ENCODE assay signal across 10 cellular contexts in the genomic region with DNA sequence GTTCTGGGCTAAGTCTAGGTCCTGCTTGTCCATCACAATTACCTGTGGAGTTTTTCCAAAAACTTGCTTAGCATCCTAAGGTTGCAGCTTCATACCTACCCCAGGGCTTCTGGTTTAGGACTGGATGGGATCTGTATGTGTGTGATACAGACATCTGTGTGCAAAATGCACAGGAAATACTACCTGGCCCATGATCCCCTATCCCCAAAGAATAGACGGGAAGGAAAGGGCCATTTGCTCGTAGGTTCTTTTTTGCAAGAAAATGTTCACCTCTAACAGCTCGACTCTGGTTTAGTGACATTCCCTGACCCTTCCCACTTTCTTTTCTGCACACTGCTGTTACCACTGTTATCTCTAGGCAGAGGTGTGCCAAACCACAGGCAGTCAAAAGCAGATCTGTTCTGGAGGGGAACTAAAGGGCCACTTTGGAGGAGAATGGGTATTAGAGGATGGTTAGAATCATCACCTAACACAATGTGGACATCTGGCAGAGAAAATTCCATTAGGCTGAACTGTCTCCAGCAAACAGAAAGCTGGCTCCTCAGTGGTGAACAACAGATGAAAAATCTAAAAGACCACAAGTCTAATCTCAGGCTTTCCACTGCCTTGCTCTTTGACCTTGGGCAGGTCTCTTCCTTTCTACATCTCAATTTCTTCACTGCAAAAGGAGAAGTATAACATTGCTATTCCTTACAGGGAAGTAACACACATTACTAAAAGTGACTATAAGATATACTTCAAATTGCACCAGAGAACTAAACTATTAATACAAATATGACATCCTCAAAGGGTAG.
DNase-seq lines count a peak whose midpoint lies in the region; ATAC-seq, FAIRE-seq and TF ChIP-seq lines count a peak whose summit lies in the region.
"Had no signal": no experiment of that assay in that cellular context is flagged by ENCODE, and none has a peak within 500 bp of the region (broad histone marks: within the 10 kb centered on the region; RNA-seq: fewer than 3 reads in every experiment).

No MANE protein-coding gene starts in this region.

- H3K4me1 Mint-ChIP-seq in natural killer cell: peaks cover 42 to 54% of the 10 kb centered on the region in 2 donors
- H3K4me1 Mint-ChIP-seq in natural killer cell treated with Interleukin-12 subunit alpha and Interleukin-12 subunit beta and Interleukin-15 and Interleukin-18, amount 100 ng/mL, for 72 hours (ENCODE audit: low read depth in 2 of 2): peaks cover 39 to 42% of the 10 kb centered on the region in 2 donors

- H3K36me3 ChIP-seq in heart right ventricle (no peaks in the 10 kb centered on the region), HepG2 (replicated peaks in 1 of 2; ENCODE audit: control insufficient read depth in 1 of 2, insufficient read depth in 2 of 2, low read length in 2 of 2) (peaks cover 1 to 3% of the 10 kb centered on the region in 2 experiments; a peak in 3 of 5 replicates)
- no peaks in the 10 kb centered on the region for H3K36me3 ChIP-seq in effector memory CD4-positive, alpha-beta T cell (ENCODE audit: control insufficient read depth, insufficient read depth, low read length)

- no peak overlapping the region for H3K4me2 ChIP-seq in HepG2 (ENCODE audit: low read depth, low read length)

- no peak for DNase-seq in natural killer cell
- no peak for DNase-seq in natural killer cell treated with Interleukin-12 subunit alpha and Interleukin-12 subunit beta and Interleukin-15 and Interleukin-18, amount 100 ng/mL, for 72 hours (ENCODE audit: low spot score)
- DNase-seq in SW 1271 (lab: John Stamatoyannopoulos, UW): peak; percentile 18 to 52
- no peak for DNase-seq in heart right ventricle
- DNase-seq in effector memory CD4-positive, alpha-beta T cell: no peak
- DNase-seq in DMS153 treated with DMSO at 0.1 percent for 48 hours (lab: John Stamatoyannopoulos, UW; ENCODE audit: unreplicated experiment): no peak
- no peak for DNase-seq in HepG2 (ENCODE audit: low spot score)
- DNase-seq: immature natural killer cell; stimulated activated CD4-positive, alpha-beta T cell treated with anti-CD3 and anti-CD28 coated beads, Interleukin-1b, Interleukin-23, amount 100 ng/mL, for 48 hours had no signal

- peaks cover 11 to 81% (median 62%) of the 10 kb centered on the region in 9 donors for H3K4me1 ChIP-seq in heart right ventricle
- peaks cover 26% of the 10 kb centered on the region for H3K4me1 ChIP-seq in effector memory CD4-positive, alpha-beta T cell (ENCODE audit: control insufficient read depth, insufficient read depth, low read length, poor library complexity, severe bottlenecking)
- H3K4me1 ChIP-seq in HepG2 (ENCODE audit: insufficient read depth, low read length): no peaks in the 10 kb centered on the region

- no peaks in the 10 kb centered on the region for H3K36me3 Mint-ChIP-seq in natural killer cell
- H3K36me3 Mint-ChIP-seq in natural killer cell treated with Interleukin-12 subunit alpha and Interleukin-12 subunit beta and Interleukin-15 and Interleukin-18, amount 100 ng/mL, for 72 hours: no peaks in the 10 kb centered on the region

- intact Hi-C loops in natural killer cell (cut with micrococcal nuclease): no loop called here
- intact Hi-C loops in heart right ventricle (cut with DNase I): no loop called here
- intact Hi-C loops in HepG2 (cut with micrococcal nuclease; ENCODE audit: unreplicated experiment): no loop called here

- H4K20me1 ChIP-seq in HepG2 (ENCODE audit: insufficient read depth, low read length): peaks cover 3% of the 10 kb centered on the region; the same call in 1 of the 2 replicates

- ATAC-seq in natural killer cell: peak in 2 of 3 donors; percentile 19 to 35
- ATAC-seq in natural killer cell treated with Interleukin-12 subunit alpha and Interleukin-12 subunit beta and Interleukin-15 and Interleukin-18, amount 100 ng/mL, for 72 hours: no peak
- ATAC-seq in heart right ventricle: peak in 5 of 8 donors; percentile 23 to 50 (median 30)
- ATAC-seq in HepG2: no peak
- no peak for ATAC-seq in HG03039 (IDR thresholded peaks at IDR 0.05; ENCODE audit: unreplicated experiment)

- no peak overlapping the region for H2AFZ ChIP-seq in HepG2 (ENCODE audit: low read length)

- no peak for TF ChIP-seq RAD21 in HepG2 (CRISPR knock-in tag; IDR thresholded peaks at IDR 0.05)

- H3K27ac Mint-ChIP-seq in natural killer cell: no peak overlapping the region
- H3K27ac Mint-ChIP-seq in natural killer cell treated with Interleukin-12 subunit alpha and Interleukin-12 subunit beta and Interleukin-15 and Interleukin-18, amount 100 ng/mL, for 72 hours: no peak overlapping the region
- H3K27ac Mint-ChIP-seq: immature natural killer cell had no signal

- no peak overlapping the region for H3K4me3 Mint-ChIP-seq in natural killer cell
- no peak overlapping the region for H3K4me3 Mint-ChIP-seq in natural killer cell treated with Interleukin-12 subunit alpha and Interleukin-12 subunit beta and Interleukin-15 and Interleukin-18, amount 100 ng/mL, for 72 hours

- FAIRE-seq in HepG2 (lab: Jason Lieb, UNC): no peak

- no peak for TF ChIP-seq EP300 in HepG2 (IDR thresholded peaks at IDR 0.05; ENCODE audit: low read depth in 2 of 2, low read length in 2 of 2)
- TF ChIP-seq EP300 in HepG2 (CRISPR knock-in tag; IDR thresholded peaks at IDR 0.05; ENCODE audit: borderline replicate concordance): no peak

- CTCF ChIA-PET in HepG2 (lab: Yijun Ruan, JAX; ENCODE audit: low intra/inter-chr PET ratio, low total read pairs): no interaction called here

- no TSS peak for BruUV-seq in HepG2 (replicated peaks; lab: Mats Ljungman, UMichigan)

- H3K9me3 ChIP-seq in heart right ventricle (no peaks in the 10 kb centered on the region), HepG2 (ENCODE audit: low read length) (no peaks in the 10 kb centered on the region)
- H3K9me3 ChIP-seq in effector memory CD4-positive, alpha-beta T cell (ENCODE audit: control insufficient read depth, low read length): no peaks in the 10 kb centered on the region

- no peaks in the 10 kb centered on the region for H3K27me3 Mint-ChIP-seq in natural killer cell (ENCODE audit: low read depth in 2 of 2)
- no peaks in the 10 kb centered on the region for H3K27me3 Mint-ChIP-seq in natural killer cell treated with Interleukin-12 subunit alpha and Interleukin-12 subunit beta and Interleukin-15 and Interleukin-18, amount 100 ng/mL, for 72 hours

- H3K9ac ChIP-seq in HepG2 (ENCODE audit: insufficient read depth, low read depth, low read length): no peak overlapping the region

- H3K9me3 Mint-ChIP-seq in natural killer cell: no peaks in the 10 kb centered on the region
- no peaks in the 10 kb centered on the region for H3K9me3 Mint-ChIP-seq in natural killer cell treated with Interleukin-12 subunit alpha and Interleukin-12 subunit beta and Interleukin-15 and Interleukin-18, amount 100 ng/mL, for 72 hours
- H3K9me3 Mint-ChIP-seq: immature natural killer cell had no signal

- H3K27me3 ChIP-seq in heart right ventricle (no peaks in the 10 kb centered on the region), HepG2 (ENCODE audit: control insufficient read depth in 1 of 2, insufficient read depth in 2 of 2, low read length in 2 of 2) (no peaks in the 10 kb centered on the region)
- H3K27me3 ChIP-seq in effector memory CD4-positive, alpha-beta T cell (replicated peaks; ENCODE audit: control insufficient read depth, insufficient read depth, low read length, poor library complexity, severe bottlenecking): no peaks in the 10 kb centered on the region

- H3K4me3 ChIP-seq in heart right ventricle (no peak overlapping the region), HepG2 (replicated peaks in 1 of 3; ENCODE audit: insufficient read depth in 1 of 3, low read depth in 2 of 3, low read length in 3 of 3) (no peak overlapping the region)
- no peak overlapping the region for H3K4me3 ChIP-seq in effector memory CD4-positive, alpha-beta T cell (ENCODE audit: insufficient read depth, low read depth, low read length, poor library complexity, severe bottlenecking)

- in situ Hi-C loops in HepG2 (cut with HindIII; ENCODE audit: extremely low pct_ligation_motif_present, low pct_unique_long_range_greater_than_20kb): no loop called here

- 43 to 47% methylated on average over 3 of the region's 3 CpGs for WGBS in heart right ventricle, 2 donors
- 81% methylated on average over 3 of the region's 3 CpGs for WGBS in HepG2 (ENCODE audit: low lambda C conversion rate)

- POLR2A ChIA-PET in HepG2 (lab: Yijun Ruan, JAX): no interaction called here

- TF ChIP-seq CTCF in natural killer cell (IDR thresholded peaks at IDR 0.05) (no peak), heart right ventricle (IDR thresholded peaks at IDR 0.05) (no peak), HepG2 (CRISPR knock-in tag; IDR thresholded peaks at IDR 0.05) (no peak)

- peaks cover 2% of the 10 kb centered on the region for H3K79me2 ChIP-seq in HepG2 (ENCODE audit: insufficient read depth, low read length)

- TF ChIP-seq POLR2A in HepG2 (IDR thresholded peaks at IDR 0.05; ENCODE audit: insufficient read depth in 1 of 2, low read depth in 2 of 2, low read length in 2 of 2): no peak

- H3K27ac ChIP-seq in heart right ventricle (peak overlapping the region in 8 of 10 donors; percentile 14 to 61 (median 24)), HepG2 (ENCODE audit: extremely low read length, insufficient read depth, low read length) (no peak overlapping the region)
- H3K27ac ChIP-seq in effector memory CD4-positive, alpha-beta T cell (ENCODE audit: insufficient read depth, low read length, poor library complexity, severe bottlenecking): no peak overlapping the region

TF ChIP-seq in HepG2, 621 proteins besides CTCF, POLR2A, EP300 and RAD21 (continues in another document):
- TF ChIP-seq TGIF2 (CRISPR knock-in tag; IDR thresholded peaks at IDR 0.05) (no peak), ZNF746 (CRISPR knock-in tag; IDR thresholded peaks at IDR 0.05) (no peak), NFATC3 (CRISPR knock-in tag; IDR thresholded peaks at IDR 0.05) (no peak), GPN1 (CRISPR knock-in tag; IDR thresholded peaks at IDR 0.05; ENCODE audit: borderline replicate concordance) (no peak), KDM6A (CRISPR knock-in tag; IDR thresholded peaks at IDR 0.05; ENCODE audit: low read depth) (no peak)

Comparison
In these comparisons a context has a peak if more than half of its experiments do, and no peak if none do; other contexts are left out.
1. ATAC-seq: peak in natural killer cell (2 of 3) and heart right ventricle (5 of 8); none in natural killer cell treated with Interleukin-12 subunit alpha and Interleukin-12 subunit beta and Interleukin-15 and Interleukin-18, amount 100 ng/mL, for 72 hours (0 of 2), HepG2 (single experiment) and HG03039 (single experiment).
2. DNase-seq: peak in SW 1271 (2 of 2); none in natural killer cell (single experiment), natural killer cell treated with Interleukin-12 subunit alpha and Interleukin-12 subunit beta and Interleukin-15 and Interleukin-18, amount 100 ng/mL, for 72 hours (single experiment), heart right ventricle (0 of 2), effector memory CD4-positive, alpha-beta T cell (0 of 3), DMS153 treated with DMSO at 0.1 percent for 48 hours (single experiment) and HepG2 (single experiment).
3. H3K27ac ChIP-seq: peak in heart right ventricle (8 of 10); none in effector memory CD4-positive, alpha-beta T cell (single experiment) and HepG2 (single experiment).